Comparison of ENCODE assay signal across 36 cellular contexts in genomic region chr6:122482750-122483080, GRCh38. TPM values are rescaled to one million over a fixed set of nuclear protein-coding genes. Genes with fewer than 3 reads are reported as not detected.
DNase-seq lines count a peak whose midpoint lies in the region; ATAC-seq and TF ChIP-seq lines count a peak whose summit lies in the region.
"Had no signal": no experiment of that assay in that cellular context is flagged by ENCODE, and none has a peak within 500 bp of the region (broad histone marks: within the 10 kb centered on the region; RNA-seq: fewer than 3 reads in every experiment).

No MANE protein-coding gene starts in this region.

- peak overlapping the region; percentile 51 for H3K4me3 Mint-ChIP-seq in activated CD4-positive, alpha-beta T cell treated with anti-CD3 and anti-CD28 coated beads, Interleukin-2, amount 10 ng/mL, durations not matched to agents 7 days and 5 days
- peak overlapping the region; percentile 94 for H3K4me3 Mint-ChIP-seq in endodermal cell
- H3K4me3 Mint-ChIP-seq: activated naive CD8-positive, alpha-beta T cell; CD4-positive, CD25-positive, alpha-beta regulatory T cell; T-helper 17 cell had no signal

- WGBS in endodermal cell (ENCODE audit: insufficient coverage in 1 of 2, insufficient read length in 1 of 2), 2 experiments = 57 to 65% methylated on average over 5 to 7 of the region's 7 CpGs
- 37% methylated on average over 6 of the region's 7 CpGs for WGBS in mesenchymal stem cell
- 1% methylated on average over 7 of the region's 7 CpGs for WGBS in smooth muscle cell (ENCODE audit: low lambda C conversion rate)

- H3K9me3 Mint-ChIP-seq in activated CD4-positive, alpha-beta T cell treated with anti-CD3 and anti-CD28 coated beads, Interleukin-2, amount 10 ng/mL, durations not matched to agents 7 days and 5 days = no peaks in the 10 kb centered on the region
- no peaks in the 10 kb centered on the region for H3K9me3 Mint-ChIP-seq in endodermal cell
- H3K9me3 Mint-ChIP-seq: activated T-helper 2 cell treated with anti-CD3 and anti-CD28 coated beads, Interferon-gamma antibody, Interleukin-2, Interleukin-4, amounts not matched to agents 10 μg/mL and 5 μg/mL and 100 μg/mL, durations not matched to agents 14 hours and 24 hours and 36 hours; CD4-positive, CD25-positive, alpha-beta regulatory T cell had no signal

- POLR2A ChIA-PET in activated CD4-positive, alpha-beta T cell treated with anti-CD3 and anti-CD28 coated beads, Interleukin-2, amount 10 ng/mL, durations not matched to agents 7 days and 5 days (lab: Charles Lee) = interaction anchor here (0.6 kb wide), 1 partner anchor 166 kb away, joined by 3 read pairs; no protein-coding TSS in a partner anchor

- TF ChIP-seq CTCF in endodermal cell (conservative IDR thresholded peaks at IDR 0.05) = no peak
- no peak for TF ChIP-seq CTCF in smooth muscle cell (IDR thresholded peaks at IDR 0.05; ENCODE audit: borderline replicate concordance, insufficient read depth, poor library complexity, severe bottlenecking)

- H4K8ac ChIP-seq in mesenchymal stem cell (ENCODE audit: low read length) = no peak overlapping the region

- H3K9me3 ChIP-seq in endodermal cell (ENCODE audit: control insufficient read depth, low read length) (no peaks in the 10 kb centered on the region), mesenchymal stem cell (ENCODE audit: control insufficient read depth, low read length) (no peaks in the 10 kb centered on the region), smooth muscle cell (replicated peaks; ENCODE audit: low read depth) (no peaks in the 10 kb centered on the region)
- H3K9me3 ChIP-seq: neutrophil, prostate gland, sigmoid colon, SK-N-SH, stomach, uterus had no signal

- H2BK120ac ChIP-seq in mesenchymal stem cell (ENCODE audit: low read depth, low read length) = no peak overlapping the region

- H3K79me1 ChIP-seq in mesenchymal stem cell (replicated peaks; ENCODE audit: low read length, poor library complexity, severe bottlenecking) = no peaks in the 10 kb centered on the region

- no peak for DNase-seq in activated CD4-positive, alpha-beta T cell treated with anti-CD3 and anti-CD28 coated beads, Interleukin-2, amount 10 ng/mL, durations not matched to agents 7 days and 5 days
- no peak for DNase-seq in activated CD4-positive, alpha-beta T cell treated with anti-CD3 and anti-CD28 coated beads for 4 hours
- DNase-seq in endodermal cell (peak; percentile 70), mesenchymal stem cell (peak; percentile 48), smooth muscle cell (lab: John Stamatoyannopoulos, UW; ENCODE audit: unreplicated experiment) (no peak), NCI-H524 treated with DMSO at 0.1 percent for 48 hours (lab: John Stamatoyannopoulos, UW) (no peak), A172 (ENCODE audit: low spot score) (no peak)
- DNase-seq: 8988T; aorta; CD4-positive, CD25-positive, alpha-beta regulatory T cell; DND-41; foreskin fibroblast; head of caudate nucleus; Karpas-422; left cardiac atrium; NCI-H1417 treated with DMSO at 0.1 percent for 48 hours; NCI-H2029 treated with DMSO at 0.1 percent for 48 hours; NCI-H526; NK-92 treated with Interleukin-12 subunit alpha and Interleukin-12 subunit beta, amount 100 ng/mL, for 24 hours; PC-3; sigmoid colon; SK-N-SH; stimulated activated CD4-positive, alpha-beta T cell treated with anti-CD3 and anti-CD28 coated beads, Interleukin-4, amount 100 ng/mL, for 1 hour; stomach; T-helper 17 cell; uterus had no signal

- H2AFZ ChIP-seq in mesenchymal stem cell (ENCODE audit: low read depth, low read length) (no peak overlapping the region), smooth muscle cell (ENCODE audit: low read depth) (no peak overlapping the region)

- H4K20me1 ChIP-seq in smooth muscle cell (ENCODE audit: low read depth) = peaks cover 44% of the 10 kb centered on the region

- no peak overlapping the region for H3K27ac Mint-ChIP-seq in activated CD4-positive, alpha-beta T cell treated with anti-CD3 and anti-CD28 coated beads, Interleukin-2, amount 10 ng/mL, durations not matched to agents 7 days and 5 days
- peak overlapping the region; percentile 96 for H3K27ac Mint-ChIP-seq in endodermal cell
- H3K27ac Mint-ChIP-seq: activated naive CD8-positive, alpha-beta T cell; activated T-helper 2 cell treated with anti-CD3 and anti-CD28 coated beads, Interferon-gamma antibody, Interleukin-2, Interleukin-4, amounts not matched to agents 10 μg/mL and 5 μg/mL and 100 μg/mL, durations not matched to agents 14 hours and 24 hours and 36 hours; CD4-positive, CD25-positive, alpha-beta regulatory T cell; T-helper 17 cell had no signal

- CTCF ChIA-PET in activated CD4-positive, alpha-beta T cell treated with anti-CD3 and anti-CD28 coated beads, Interleukin-2, amount 10 ng/mL, durations not matched to agents 7 days and 5 days (lab: Charles Lee) = interaction anchor here (1.9 kb wide), 1 partner anchor 9 kb away, joined by 5 read pairs; no protein-coding TSS in a partner anchor

- H3K18ac ChIP-seq in mesenchymal stem cell (ENCODE audit: low read depth in 1 of 2, low read length in 2 of 2) = peak overlapping the region in 1 of 2 experiments; percentile 66

- no peak overlapping the region for H2AK5ac ChIP-seq in mesenchymal stem cell (ENCODE audit: low read length, severe bottlenecking)

- H3K4me3 ChIP-seq in endodermal cell (ENCODE audit: low read length) (peak overlapping the region; percentile 59), mesenchymal stem cell (ENCODE audit: insufficient read depth in 1 of 2, low read depth in 1 of 2, low read length in 2 of 2) (no peak overlapping the region), smooth muscle cell (peak overlapping the region; percentile 87)
- H3K4me3 ChIP-seq: coronary artery, prostate gland, sigmoid colon, stomach, uterus had no signal

- no peak overlapping the region for H3K4ac ChIP-seq in mesenchymal stem cell (ENCODE audit: low read depth in 1 of 2, low read length in 2 of 2)

- no peaks in the 10 kb centered on the region for H3K4me1 ChIP-seq in endodermal cell (ENCODE audit: control insufficient read depth, insufficient read depth, low read length)
- H3K4me1 ChIP-seq in mesenchymal stem cell (ENCODE audit: control insufficient read depth, insufficient read depth, low read depth, low read length) = no peaks in the 10 kb centered on the region
- H3K4me1 ChIP-seq in smooth muscle cell (ENCODE audit: low read depth) = peaks cover 40% of the 10 kb centered on the region
- H3K4me1 ChIP-seq: prostate gland, sigmoid colon, stomach, uterus had no signal

- no peak overlapping the region for H3K14ac ChIP-seq in mesenchymal stem cell (ENCODE audit: low read length in 2 of 2)

- H3K36me3 ChIP-seq in endodermal cell (ENCODE audit: control insufficient read depth, insufficient read depth, low read length) (no peaks in the 10 kb centered on the region), mesenchymal stem cell (ENCODE audit: control insufficient read depth in 1 of 2, insufficient read depth in 2 of 2, low read depth in 1 of 2, low read length in 2 of 2) (no peaks in the 10 kb centered on the region), smooth muscle cell (ENCODE audit: low read depth) (no peaks in the 10 kb centered on the region)
- H3K36me3 ChIP-seq: neutrophil, prostate gland, sigmoid colon, stomach, uterus had no signal

- no peak overlapping the region for H4K91ac ChIP-seq in mesenchymal stem cell (ENCODE audit: low read length)

- H3F3A ChIP-seq in smooth muscle cell (ENCODE audit: low read depth) = no peaks in the 10 kb centered on the region

- H3K27ac ChIP-seq in endodermal cell (ENCODE audit: low read depth, low read length) (no peak overlapping the region), mesenchymal stem cell (ENCODE audit: low read length, poor library complexity, severe bottlenecking) (no peak overlapping the region), smooth muscle cell (ENCODE audit: low read depth) (no peak overlapping the region)
- H3K27ac ChIP-seq: coronary artery, neutrophil, prostate gland, sigmoid colon, stomach, uterus had no signal

- H3K36me3 Mint-ChIP-seq in activated CD4-positive, alpha-beta T cell treated with anti-CD3 and anti-CD28 coated beads, Interleukin-2, amount 10 ng/mL, durations not matched to agents 7 days and 5 days (ENCODE audit: low read depth) = no peaks in the 10 kb centered on the region
- peaks cover 4% of the 10 kb centered on the region for H3K36me3 Mint-ChIP-seq in endodermal cell (ENCODE audit: low read depth)
- H3K36me3 Mint-ChIP-seq: activated naive CD8-positive, alpha-beta T cell; CD4-positive, CD25-positive, alpha-beta regulatory T cell had no signal

- no peak overlapping the region for H2BK5ac ChIP-seq in mesenchymal stem cell (ENCODE audit: low read depth, low read length, poor library complexity, severe bottlenecking)

- H3K4me2 ChIP-seq in mesenchymal stem cell (ENCODE audit: low read length, poor library complexity, severe bottlenecking) (no peak overlapping the region), smooth muscle cell (peak overlapping the region; percentile 98)
- H3K4me2 ChIP-seq: SK-N-SH had no signal

- H2BK12ac ChIP-seq in mesenchymal stem cell (ENCODE audit: low read length in 2 of 2) = no peak overlapping the region

- ATAC-seq in GM21526 (IDR thresholded peaks at IDR 0.05; ENCODE audit: low FRiP score, unreplicated experiment) = no peak
- ATAC-seq: activated CD4-positive, CD25-positive, alpha-beta regulatory T cell treated with anti-CD3 and anti-CD28 coated beads, Interleukin-2, amount 50 U/mL, for 24 hours; esophagus mucosa; HepG2; left cardiac atrium; PC-3; Right ventricle myocardium inferior; T-helper 17 cell had no signal

- H2BK15ac ChIP-seq in mesenchymal stem cell (ENCODE audit: low read depth, poor library complexity, severe bottlenecking) = no peak overlapping the region

- peaks cover 67% of the 10 kb centered on the region for H3K79me2 ChIP-seq in smooth muscle cell (ENCODE audit: low read depth)

- H3K9ac ChIP-seq in endodermal cell (ENCODE audit: extremely low read depth, low read length, poor library complexity, severe bottlenecking) (no peak overlapping the region), mesenchymal stem cell (ENCODE audit: low read length) (no peak overlapping the region), smooth muscle cell (ENCODE audit: low read depth) (peak overlapping the region; percentile 97)
- H3K9ac ChIP-seq: SK-N-SH had no signal

- no peaks in the 10 kb centered on the region for H3K27me3 Mint-ChIP-seq in activated CD4-positive, alpha-beta T cell treated with anti-CD3 and anti-CD28 coated beads, Interleukin-2, amount 10 ng/mL, durations not matched to agents 7 days and 5 days
- H3K27me3 Mint-ChIP-seq in endodermal cell (ENCODE audit: insufficient read depth) = no peaks in the 10 kb centered on the region
- H3K27me3 Mint-ChIP-seq: activated naive CD8-positive, alpha-beta T cell; T-helper 17 cell had no signal

- H3K27me3 ChIP-seq in endodermal cell (ENCODE audit: control insufficient read depth, insufficient read depth, low read length, poor library complexity, severe bottlenecking) (no peaks in the 10 kb centered on the region), mesenchymal stem cell (ENCODE audit: control insufficient read depth in 1 of 2, insufficient read depth in 1 of 2, low read length in 2 of 2) (no peaks in the 10 kb centered on the region), smooth muscle cell (ENCODE audit: low read depth) (no peaks in the 10 kb centered on the region)
- H3K27me3 ChIP-seq: sigmoid colon, stomach, uterus had no signal

- H3K23ac ChIP-seq in mesenchymal stem cell (ENCODE audit: low read length in 2 of 2) = no peak overlapping the region

- H3K4me1 Mint-ChIP-seq in activated CD4-positive, alpha-beta T cell treated with anti-CD3 and anti-CD28 coated beads, Interleukin-2, amount 10 ng/mL, durations not matched to agents 7 days and 5 days = no peaks in the 10 kb centered on the region
- H3K4me1 Mint-ChIP-seq in endodermal cell = peaks cover 21% of the 10 kb centered on the region
- H3K4me1 Mint-ChIP-seq: CD4-positive, CD25-positive, alpha-beta regulatory T cell; T-helper 17 cell had no signal

RNA-seq across cellular contexts. Expression of gene SERINC1, which starts 11.1 kb away (rescaled TPM):
- 10 to 100 TPM; 61.0 to 63.1 TPM for total RNA-seq in activated CD4-positive, alpha-beta T cell treated with anti-CD3 and anti-CD28 coated beads, Interleukin-2, amount 10 ng/mL, durations not matched to agents 7 days and 5 days
- 10 to 100 TPM; 77.4 to 79.1 TPM for total RNA-seq in endodermal cell
- polyA plus RNA-seq in endodermal cell (2013, experiment 1 of 2) = 117 TPM
- polyA plus RNA-seq in endodermal cell (2013, experiment 2 of 2) = 105 TPM
- polyA plus RNA-seq in mesenchymal stem cell (2013, experiment 1 of 2) = 159 TPM
- 173 TPM for polyA plus RNA-seq in mesenchymal stem cell (2013, experiment 2 of 2)
- 233 and 301 TPM in 2 replicates for total RNA-seq in smooth muscle cell
- polyA plus RNA-seq in smooth muscle cell = 136 and 144 TPM in 2 replicates
- 138 and 149 TPM in 2 replicates for total RNA-seq in A172 (2014; rRNA removed; shearing (Covaris generic))

Comparison
In these comparisons a context has a peak if more than half of its experiments do, and no peak if none do; other contexts are left out.
1. DNase-seq: peak in endodermal cell (single experiment) and mesenchymal stem cell (single experiment); none in activated CD4-positive, alpha-beta T cell treated with anti-CD3 and anti-CD28 coated beads, Interleukin-2, amount 10 ng/mL, durations not matched to agents 7 days and 5 days (single experiment), activated CD4-positive, alpha-beta T cell treated with anti-CD3 and anti-CD28 coated beads for 4 hours (0 of 2), smooth muscle cell (single experiment), NCI-H524 treated with DMSO at 0.1 percent for 48 hours (single experiment) and A172 (single experiment).
2. H3K4me3 ChIP-seq: peak in endodermal cell (single experiment) and smooth muscle cell (single experiment); none in mesenchymal stem cell (0 of 2).